In the genomic region with DNA sequence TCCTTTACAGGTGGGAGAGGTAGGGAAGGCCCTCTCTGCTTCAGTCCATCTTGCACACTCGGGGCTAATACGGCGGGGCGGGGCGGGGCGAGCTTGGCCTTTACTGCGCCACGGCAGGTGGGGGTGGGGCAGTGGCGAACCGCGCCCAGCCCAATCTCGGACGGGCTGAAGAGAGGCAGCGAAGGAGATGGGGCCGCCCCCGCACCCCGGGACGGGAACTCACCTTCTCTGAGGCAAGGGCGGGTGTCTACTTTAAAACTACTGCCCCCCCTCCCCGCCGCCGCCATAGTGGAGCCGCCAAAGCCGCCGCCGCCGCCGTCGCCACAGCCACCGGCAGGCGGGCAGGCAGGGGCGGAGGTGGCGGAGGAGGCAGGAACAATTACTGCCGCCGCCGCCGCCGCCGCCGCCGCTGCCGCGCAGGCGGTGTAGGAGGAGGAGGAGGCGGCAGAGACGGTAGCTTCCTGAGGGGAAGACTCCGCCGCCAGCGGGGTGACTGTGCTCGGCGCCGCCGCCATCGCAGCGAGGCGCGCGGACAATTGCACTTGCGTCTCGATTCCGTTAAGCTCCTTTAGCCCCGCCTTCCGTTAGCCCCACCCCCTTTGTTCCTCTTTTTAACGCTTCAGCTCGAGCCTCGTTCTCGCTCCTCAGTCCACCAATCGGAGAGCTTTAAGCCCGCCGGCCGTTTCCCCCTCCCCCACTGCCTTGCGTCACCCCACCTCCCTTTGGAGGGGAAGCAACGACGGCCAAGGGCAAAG, we compare ENCODE assay signal across 8 cellular contexts. TPM values are rescaled to one million over a fixed set of nuclear protein-coding genes. Genes with fewer than 3 reads are reported as not detected.
DNase-seq lines count a peak whose midpoint lies in the region.

A gene (minus strand): TSS at position 534 of the 755 bp plus-strand sequence. CDS start 19 bp downstream, at position 515.

- peak; percentile 90 for DNase-seq in ELR (ENCODE audit: low read depth)
- peak; percentile 91 for DNase-seq in H4 (ENCODE audit: low spot score)
- DNase-seq in LoVo (ENCODE audit: low spot score): peak; percentile 65
- peak; percentile 59 for DNase-seq in SIG-M5 (lab: John Stamatoyannopoulos, UW)
- peak; percentile 56 to 87 (median 78) for DNase-seq in activated naive CD4-positive, alpha-beta T cell (lab: John Stamatoyannopoulos, UW)
- DNase-seq in globus pallidus (ENCODE audit: low spot score): peak; percentile 89
- DNase-seq in nucleus accumbens (lab: John Stamatoyannopoulos, UW): peak in 55 of 56 donors; percentile 22 to 93 (median 77)
- peak; percentile 87 for DNase-seq in superior temporal gyrus (ENCODE audit: extremely low spot score)

RNA-seq across cellular contexts. Expression of the gene that starts here (rescaled TPM):
- 0.37 and 1.2 TPM in 2 replicates for total RNA-seq in H4 (2014; rRNA removed; shearing (Covaris generic))

Comparison
In these comparisons a context has a peak if more than half of its experiments do, and no peak if none do; other contexts are left out.
1. Peak in every context shown above with its lines: DNase-seq.